24 cellular contexts compared by ENCODE assay signal in genomic region chr11:116263020-116263419, GRCh38.
"Had no signal": no experiment of that assay in that cellular context is flagged by ENCODE, and none has a peak within 500 bp of the region (broad histone marks: within the 10 kb centered on the region; RNA-seq: fewer than 3 reads in every experiment).

No MANE protein-coding gene starts in this region.

- H3K36me3 ChIP-seq: cardiac muscle cell, esophagus muscularis mucosa, heart right ventricle, left ventricle myocardium inferior, stomach, vagina had no signal

- ATAC-seq: activated CD8-positive, alpha-beta memory T cell treated with anti-CD3 and anti-CD28 coated beads, Interleukin-2, amount 10 ng/mL, durations not matched to agents 7 days and 5 days; heart right ventricle; naive thymus-derived CD4-positive, alpha-beta T cell; sciatic nerve had no signal

- H3K4me1 Mint-ChIP-seq: activated CD4-positive, alpha-beta memory T cell treated with anti-CD3 and anti-CD28 coated beads, Interleukin-2, amount 10 ng/mL, durations not matched to agents 7 days and 5 days; activated CD8-positive, alpha-beta memory T cell treated with anti-CD3 and anti-CD28 coated beads, Interleukin-2, amount 10 ng/mL, durations not matched to agents 7 days and 5 days; activated naive CD8-positive, alpha-beta T cell treated with anti-CD3 and anti-CD28 coated beads for 36 hours; immature natural killer cell; naive thymus-derived CD4-positive, alpha-beta T cell had no signal

- H3K4me3 ChIP-seq: cardiac muscle cell, esophagus muscularis mucosa, heart right ventricle, left ventricle myocardium inferior, smooth muscle cell, stomach, vagina had no signal

- H3K27me3 Mint-ChIP-seq: activated CD8-positive, alpha-beta memory T cell treated with anti-CD3 and anti-CD28 coated beads, Interleukin-2, amount 10 ng/mL, durations not matched to agents 7 days and 5 days had no signal

- H3K36me3 Mint-ChIP-seq: activated CD8-positive, alpha-beta memory T cell treated with anti-CD3 and anti-CD28 coated beads, Interleukin-2, amount 10 ng/mL, durations not matched to agents 7 days and 5 days; activated naive CD8-positive, alpha-beta T cell treated with anti-CD3 and anti-CD28 coated beads for 36 hours; immature natural killer cell; memory B cell had no signal

- H3K27me3 ChIP-seq: cardiac muscle cell, vagina had no signal

- H3K4me3 Mint-ChIP-seq: activated CD4-positive, alpha-beta memory T cell treated with anti-CD3 and anti-CD28 coated beads, Interleukin-2, amount 10 ng/mL, durations not matched to agents 7 days and 5 days; activated CD8-positive, alpha-beta memory T cell treated with anti-CD3 and anti-CD28 coated beads, Interleukin-2, amount 10 ng/mL, durations not matched to agents 7 days and 5 days; activated naive CD8-positive, alpha-beta T cell treated with anti-CD3 and anti-CD28 coated beads for 36 hours; dendritic cell treated with granulocyte-macrophage colony-stimulating factor and Interleukin-4, amounts not matched to agents 40 ng/mL and 50 ng/mL, for 4 days; immature natural killer cell; memory B cell; naive thymus-derived CD4-positive, alpha-beta T cell had no signal

- H3K9me3 ChIP-seq: esophagus muscularis mucosa, heart right ventricle, left ventricle myocardium inferior, stomach, vagina had no signal

- H3K27ac ChIP-seq: cardiac muscle cell, esophagus muscularis mucosa, heart right ventricle, left ventricle myocardium inferior, parathyroid adenoma, stomach, vagina had no signal

- H3K27ac Mint-ChIP-seq: activated CD4-positive, alpha-beta memory T cell treated with anti-CD3 and anti-CD28 coated beads, Interleukin-2, amount 10 ng/mL, durations not matched to agents 7 days and 5 days; activated CD8-positive, alpha-beta memory T cell treated with anti-CD3 and anti-CD28 coated beads, Interleukin-2, amount 10 ng/mL, durations not matched to agents 7 days and 5 days; activated naive CD8-positive, alpha-beta T cell treated with anti-CD3 and anti-CD28 coated beads for 36 hours; dendritic cell treated with granulocyte-macrophage colony-stimulating factor and Interleukin-4, amounts not matched to agents 40 ng/mL and 50 ng/mL, for 4 days; immature natural killer cell; memory B cell; naive thymus-derived CD4-positive, alpha-beta T cell had no signal

- H3K9me3 Mint-ChIP-seq: activated CD4-positive, alpha-beta memory T cell treated with anti-CD3 and anti-CD28 coated beads, Interleukin-2, amount 10 ng/mL, durations not matched to agents 7 days and 5 days; activated naive CD8-positive, alpha-beta T cell treated with anti-CD3 and anti-CD28 coated beads for 36 hours; dendritic cell treated with granulocyte-macrophage colony-stimulating factor and Interleukin-4, amounts not matched to agents 40 ng/mL and 50 ng/mL, for 4 days; memory B cell; naive thymus-derived CD4-positive, alpha-beta T cell had no signal

- DNase-seq: activated CD4-positive, alpha-beta memory T cell treated with anti-CD3 and anti-CD28 coated beads, Interleukin-2, amount 10 ng/mL, durations not matched to agents 7 days and 5 days; activated CD4-positive, alpha-beta T cell treated with anti-CD3 and anti-CD28 coated beads for 48 hours; activated CD4-positive, CD25-positive, alpha-beta regulatory T cell; activated CD8-positive, alpha-beta memory T cell treated with anti-CD3 and anti-CD28 coated beads, Interleukin-2, amount 10 ng/mL, durations not matched to agents 7 days and 5 days; activated naive CD4-positive, alpha-beta T cell; activated naive CD8-positive, alpha-beta T cell treated with anti-CD3 and anti-CD28 coated beads for 36 hours; amniotic stem cell; effector CD8-positive, alpha-beta T cell; heart right ventricle; immature natural killer cell; kidney glomerular epithelial cell; left ventricle myocardium inferior; naive thymus-derived CD4-positive, alpha-beta T cell; stimulated activated CD4-positive, alpha-beta T cell treated with anti-CD3 and anti-CD28 coated beads, Interleukin-4, amount 100 ng/mL, for 1 hour; stomach; trophoblast cell had no signal
